In genomic region chr16:82079892-82080291, GRCh38 we compare ENCODE assay signal across 10 cellular contexts. TPM values are rescaled to one million over a fixed set of nuclear protein-coding genes. Genes with fewer than 3 reads are reported as not detected.
"Had no signal": no experiment of that assay in that cellular context is flagged by ENCODE, and none has a peak within 500 bp of the region (broad histone marks: within the 10 kb centered on the region; RNA-seq: fewer than 3 reads in every experiment).

No MANE protein-coding gene starts in this region.

- H3K36me3 ChIP-seq: HAP-1 had no signal

- H3K9ac ChIP-seq: GM23248 had no signal

- ATAC-seq: HCT116, K562 had no signal

- DNase-seq: GM23248, GOT3, H7, HFFc6, IMR-90, KG1 had no signal

- H3K4me3 ChIP-seq: GM23248, HAP-1, K562 had no signal

- H3K9me3 ChIP-seq: HAP-1 had no signal

- H3K27ac ChIP-seq: GM23248, HL-60 had no signal

- H2AFZ ChIP-seq: GM23248 had no signal

RNA-seq across cellular contexts. Expression of gene HSD17B2, which starts 44.8 kb away (rescaled TPM):
- total RNA-seq: GM23248, H7, K562 had no signal
- polyA plus RNA-seq: GM23248, K562 had no signal
